In the genomic region with DNA sequence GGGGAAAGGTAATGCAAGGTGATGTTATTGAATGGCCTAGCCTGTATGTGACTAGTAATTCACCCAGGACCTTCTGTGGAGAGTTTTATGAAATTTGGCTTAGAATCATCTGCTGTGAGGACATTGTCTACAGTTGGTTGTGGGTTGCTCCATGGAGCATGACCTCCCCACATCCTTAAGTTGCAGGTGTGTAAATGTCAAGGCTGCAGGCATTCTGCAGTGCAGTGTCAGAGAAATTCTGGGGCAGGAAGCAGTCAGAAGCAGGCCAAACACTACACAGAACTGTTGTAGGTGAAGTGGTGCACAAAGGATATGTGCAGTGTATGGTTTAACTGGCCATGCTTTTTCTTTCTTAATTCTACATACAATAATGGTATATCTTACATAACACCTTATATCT, we compare ENCODE assay signal across 10 cellular contexts.
A peak's percentile ranks its signal among the peaks of the same experiment; 100 is the strongest.
DNase-seq lines count a peak whose midpoint lies in the region; ATAC-seq and TF ChIP-seq lines count a peak whose summit lies in the region.
"Had no signal": no experiment of that assay in that cellular context is flagged by ENCODE, and none has a peak within 500 bp of the region (broad histone marks: within the 10 kb centered on the region; RNA-seq: fewer than 3 reads in every experiment).

No MANE protein-coding gene starts in this region.

- no peaks in the 10 kb centered on the region for H4K20me1 ChIP-seq in DND-41 (ENCODE audit: insufficient read depth, low read length)

- no peak overlapping the region for H3K27ac Mint-ChIP-seq in Caco-2 (ENCODE audit: unreplicated experiment)
- no peak overlapping the region for H3K27ac Mint-ChIP-seq in natural killer cell treated with Interleukin-12 subunit alpha and Interleukin-12 subunit beta and Interleukin-15 and Interleukin-18, amount 100 ng/mL, for 72 hours

- H3K27me3 ChIP-seq in DND-41 (ENCODE audit: insufficient read depth, low read length, poor library complexity) (no peaks in the 10 kb centered on the region), Caco-2 (replicated peaks; ENCODE audit: control insufficient read depth, insufficient read depth, low read length) (no peaks in the 10 kb centered on the region)

- H3K79me2 ChIP-seq in DND-41 (ENCODE audit: insufficient read depth, low read length) = no peaks in the 10 kb centered on the region

- H3K4me3 Mint-ChIP-seq in Caco-2 (ENCODE audit: unreplicated experiment) = no peak overlapping the region
- no peak overlapping the region for H3K4me3 Mint-ChIP-seq in natural killer cell treated with Interleukin-12 subunit alpha and Interleukin-12 subunit beta and Interleukin-15 and Interleukin-18, amount 100 ng/mL, for 72 hours

- no peaks in the 10 kb centered on the region for H3K36me3 Mint-ChIP-seq in Caco-2 (ENCODE audit: insufficient read depth, unreplicated experiment)
- peaks cover under 1% of the 10 kb centered on the region for H3K36me3 Mint-ChIP-seq in natural killer cell treated with Interleukin-12 subunit alpha and Interleukin-12 subunit beta and Interleukin-15 and Interleukin-18, amount 100 ng/mL, for 72 hours

- peak overlapping the region; percentile 10; the same call in 1 of the 2 replicates for H3K4me2 ChIP-seq in DND-41 (ENCODE audit: insufficient read depth, low read length)

- POLR2A ChIA-PET in Caco-2 (lab: Charles Lee) = no interaction called here

- TF ChIP-seq CTCF in DND-41 (IDR thresholded peaks at IDR 0.05; ENCODE audit: borderline replicate concordance, extremely low read depth, low read length, poor library complexity, severe bottlenecking) (no peak), Caco-2 (IDR thresholded peaks at IDR 0.05; ENCODE audit: insufficient read depth in 1 of 2, low read depth in 1 of 2, low read length in 1 of 2, severe bottlenecking in 1 of 2, unreplicated experiment in 1 of 2) (no peak)

- intact Hi-C loops in Caco-2 (cut with micrococcal nuclease; ENCODE audit: unreplicated experiment) = no loop called here

- H2AFZ ChIP-seq in DND-41 (ENCODE audit: low read depth, low read length) = 0 out of 2 replicates have a peak overlapping the region, but pooled peaks have one; percentile 5

- CTCF ChIA-PET in Caco-2 (lab: Charles Lee) = no interaction called here

- peak overlapping the region; percentile 47 for H3K9ac ChIP-seq in DND-41 (ENCODE audit: low read depth, low read length)

- peak; percentile 82 for DNase-seq in DND-41
- DNase-seq in GM19238 (ENCODE audit: insufficient read length, low spot score) = peak; percentile 17
- DNase-seq in KG1 (lab: John Stamatoyannopoulos, UW) = no peak
- DNase-seq in retina = no peak
- no peak for DNase-seq in Caco-2
- no peak for DNase-seq in natural killer cell treated with Interleukin-12 subunit alpha and Interleukin-12 subunit beta and Interleukin-15 and Interleukin-18, amount 100 ng/mL, for 72 hours (ENCODE audit: low spot score)
- DNase-seq: activated CD4-positive, alpha-beta T cell treated with anti-CD3 and anti-CD28 coated beads for 1 hour; NCI-H2171 treated with DMSO at 0.1 percent for 48 hours had no signal

- H3K4me1 ChIP-seq in DND-41 (ENCODE audit: insufficient read depth, low read length) (peaks cover 51% of the 10 kb centered on the region), Caco-2 (no peaks in the 10 kb centered on the region)

- H3K4me3 ChIP-seq in DND-41 (ENCODE audit: low read depth in 1 of 2, low read length in 2 of 2) (no peak overlapping the region), Caco-2 (ENCODE audit: low read depth, low read length) (no peak overlapping the region)

- H3K36me3 ChIP-seq in DND-41 (ENCODE audit: insufficient read depth, low read length) (no peaks in the 10 kb centered on the region), Caco-2 (ENCODE audit: control insufficient read depth, insufficient read depth, low read length) (no peaks in the 10 kb centered on the region)

- ATAC-seq in DND-41 (ENCODE audit: insufficient read depth, low read depth) (peak; percentile 97), HG02759 (IDR thresholded peaks at IDR 0.05; ENCODE audit: unreplicated experiment) (peak; percentile 94), HG03571 (IDR thresholded peaks at IDR 0.05; ENCODE audit: unreplicated experiment) (peak; percentile 91)
- no peak for ATAC-seq in natural killer cell treated with Interleukin-12 subunit alpha and Interleukin-12 subunit beta and Interleukin-15 and Interleukin-18, amount 100 ng/mL, for 72 hours

- H3K9me3 ChIP-seq in DND-41 (ENCODE audit: insufficient read depth, low read length, severe bottlenecking) (peaks cover 8% of the 10 kb centered on the region), Caco-2 (peaks cover 2% of the 10 kb centered on the region; the same call in 1 of the 2 replicates)

- BruUV-seq in Caco-2 (replicated peaks; lab: Mats Ljungman, UMichigan) = no TSS peak

- H3K4me1 Mint-ChIP-seq in Caco-2 (ENCODE audit: low read depth, unreplicated experiment) = no peaks in the 10 kb centered on the region
- peaks cover 5 to 9% of the 10 kb centered on the region in 2 donors for H3K4me1 Mint-ChIP-seq in natural killer cell treated with Interleukin-12 subunit alpha and Interleukin-12 subunit beta and Interleukin-15 and Interleukin-18, amount 100 ng/mL, for 72 hours (ENCODE audit: low read depth in 2 of 2)

- peak overlapping the region; percentile 91 for H3K27ac ChIP-seq in DND-41 (ENCODE audit: low read length)

- H3K27me3 Mint-ChIP-seq in Caco-2 (ENCODE audit: insufficient read depth, unreplicated experiment) = peaks cover 4% of the 10 kb centered on the region
- peaks cover 0 to 4% of the 10 kb centered on the region in 2 donors for H3K27me3 Mint-ChIP-seq in natural killer cell treated with Interleukin-12 subunit alpha and Interleukin-12 subunit beta and Interleukin-15 and Interleukin-18, amount 100 ng/mL, for 72 hours

- H3K9me3 Mint-ChIP-seq in Caco-2 (ENCODE audit: unreplicated experiment) = peaks cover 11% of the 10 kb centered on the region
- peaks cover under 1% of the 10 kb centered on the region for H3K9me3 Mint-ChIP-seq in natural killer cell treated with Interleukin-12 subunit alpha and Interleukin-12 subunit beta and Interleukin-15 and Interleukin-18, amount 100 ng/mL, for 72 hours

Comparison
In these comparisons a context has a peak if more than half of its experiments do, and no peak if none do; other contexts are left out.
1. ATAC-seq: peak in DND-41 (single experiment), HG02759 (single experiment) and HG03571 (single experiment); none in natural killer cell treated with Interleukin-12 subunit alpha and Interleukin-12 subunit beta and Interleukin-15 and Interleukin-18, amount 100 ng/mL, for 72 hours (0 of 2).
2. DNase-seq: peak in DND-41 (single experiment) and GM19238 (single experiment); none in KG1 (single experiment), retina (single experiment), Caco-2 (0 of 2) and natural killer cell treated with Interleukin-12 subunit alpha and Interleukin-12 subunit beta and Interleukin-15 and Interleukin-18, amount 100 ng/mL, for 72 hours (single experiment).